Comparison of ENCODE assay signal across 1 cellular context in the genomic region with DNA sequence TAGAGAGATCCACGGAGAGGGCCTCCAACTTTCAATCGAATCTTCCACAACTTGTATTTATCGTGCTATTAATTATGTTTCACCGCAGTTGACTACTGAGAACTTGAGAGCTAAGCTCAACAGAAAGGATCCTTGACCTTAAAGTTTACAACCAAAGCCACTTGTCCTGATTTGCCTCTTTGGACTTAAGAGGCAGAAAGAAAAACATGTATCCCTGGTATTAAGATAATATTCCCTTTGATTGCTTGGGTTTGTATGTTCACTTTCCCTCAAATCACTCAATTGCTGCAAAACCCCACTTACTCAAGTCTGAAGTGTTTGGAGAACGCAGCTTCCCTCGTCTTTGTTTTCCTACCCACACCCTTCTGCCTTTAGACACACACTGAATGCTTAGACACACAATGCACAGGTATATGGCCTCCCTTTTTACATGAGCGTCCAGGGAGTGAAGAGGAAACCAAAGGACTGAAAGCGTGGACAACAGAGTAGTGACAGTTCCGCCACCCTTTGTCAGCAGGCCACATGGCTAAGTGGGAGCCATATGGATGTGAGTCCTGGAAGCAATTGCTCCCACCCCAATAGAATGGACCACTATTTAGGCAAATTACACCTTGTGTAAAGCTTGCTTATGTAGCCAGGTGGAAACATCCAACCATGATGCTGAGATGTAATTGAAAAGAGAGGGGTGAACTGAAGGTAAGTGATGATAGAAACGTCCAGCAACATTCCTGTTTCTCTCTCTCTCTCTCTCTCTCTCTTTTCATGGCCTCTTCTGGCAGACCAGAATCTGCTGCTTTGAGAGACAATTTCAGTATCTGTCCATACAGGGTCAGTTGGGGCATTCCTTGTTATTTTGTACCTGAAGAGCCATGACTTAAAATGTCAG.
TF ChIP-seq lines count a peak whose summit lies in the region.

No MANE protein-coding gene starts in this region.

TF ChIP-seq in HCT116, 20 proteins besides CTCF, POLR2A, EP300 and RAD21 (continued from another document):
- no peak for TF ChIP-seq POLR2AphosphoS5 (IDR thresholded peaks at IDR 0.05; ENCODE audit: low read depth, low read length)
- no peak for TF ChIP-seq EZH2 (IDR thresholded peaks at IDR 0.05)
TF ChIP-seq in HCT116: peak in this region for 0.
